Comparison of ENCODE assay signal across 18 cellular contexts in the genomic region with DNA sequence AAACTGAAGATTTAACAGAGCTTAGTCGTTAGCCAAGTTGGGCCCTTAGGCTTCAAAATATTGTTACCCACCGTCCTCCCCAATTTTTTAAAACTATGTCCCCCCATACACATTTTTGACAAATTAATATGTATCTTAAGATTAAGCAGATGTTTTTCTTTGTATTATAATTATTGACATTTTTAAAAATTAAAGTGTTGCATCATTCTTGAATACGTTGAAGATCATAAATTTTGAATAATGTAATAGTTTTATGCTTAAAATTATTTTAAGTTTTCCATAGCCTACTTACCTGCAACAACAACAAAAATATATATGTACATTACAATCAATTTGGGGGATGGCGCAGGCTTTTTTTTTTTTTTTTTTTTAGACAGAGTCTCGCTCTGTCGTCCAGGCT. TPM values are rescaled to one million over a fixed set of nuclear protein-coding genes. Genes with fewer than 3 reads are reported as not detected.
"Had no signal": no experiment of that assay in that cellular context is flagged by ENCODE, and none has a peak within 500 bp of the region (broad histone marks: within the 10 kb centered on the region; RNA-seq: fewer than 3 reads in every experiment).

No MANE protein-coding gene starts in this region.

- H3K27ac ChIP-seq: adrenal gland, lower lobe of right lung, psoas muscle, upper lobe of right lung had no signal

- FAIRE-seq: colon, endometrium had no signal

- H3K4me3 ChIP-seq: adrenal gland, lower lobe of right lung, psoas muscle, upper lobe of right lung had no signal

- H3K4me1 ChIP-seq: adrenal gland, lower lobe of right lung, psoas muscle had no signal

- DNase-seq: activated CD4-positive, alpha-beta T cell treated with anti-CD3 and anti-CD28 coated beads for 4 hours; activated CD8-positive, alpha-beta T cell treated with anti-CD3 and anti-CD28 coated beads for 36 hours; activated effector memory CD4-positive, alpha-beta T cell treated with anti-CD3 and anti-CD28 coated beads, Interleukin-2, amount 50 U/mL, for 16 hours; activated T-cell treated with anti-CD3 and anti-CD28 coated beads, Interleukin-2, amount 50 U/mL, for 48 hours; adrenal gland; hypothalamus; lower lobe of right lung; nephron progenitor cell; psoas muscle; stimulated activated naive CD8-positive, alpha-beta T cell treated with anti-CD3 and anti-CD28 coated beads, Interleukin-15, amount 100 ng/mL, for 72 hours; T-helper 2 cell; upper lobe of right lung had no signal

- H3K9me3 ChIP-seq: adrenal gland, lower lobe of right lung, psoas muscle, upper lobe of right lung had no signal

- H3K36me3 ChIP-seq: adrenal gland, lower lobe of right lung, upper lobe of right lung had no signal

- ATAC-seq: activated CD8-positive, alpha-beta T cell treated with anti-CD3 and anti-CD28 coated beads for 36 hours; lower lobe of right lung; psoas muscle; upper lobe of right lung had no signal

RNA-seq across cellular contexts. Expression of a gene that starts 8.2 kb away (rescaled TPM):
- total RNA-seq: cardiac septum, glomerular endothelial cell, osteocyte, psoas muscle, temporal lobe had no signal
